ENCODE assay signal across 5 cellular contexts in genomic region chr9:114324965-114325364, GRCh38. TPM values are rescaled to one million over a fixed set of nuclear protein-coding genes. Genes with fewer than 3 reads are reported as not detected.
"Had no signal": no experiment of that assay in that cellular context is flagged by ENCODE, and none has a peak within 500 bp of the region (broad histone marks: within the 10 kb centered on the region; RNA-seq: fewer than 3 reads in every experiment).

No MANE protein-coding gene starts in this region.

RNA-seq across cellular contexts. Expression of gene ORM1, which starts 2.1 kb away (rescaled TPM):
- total RNA-seq: HT-29, SJSA1 had no signal
- polyA plus RNA-seq: IMR-90 had no signal

RNA-seq across cellular contexts. Expression of gene ORM2, which starts 4.7 kb away (rescaled TPM):
- total RNA-seq: HT-29, IMR-90, M059J, Right ventricle myocardium superior, SJSA1 had no signal
- polyA plus RNA-seq: IMR-90 had no signal
